Comparison of ENCODE assay signal across 8 cellular contexts in genomic region chr10:13348216-13349017, GRCh38. TPM values are rescaled to one million over a fixed set of nuclear protein-coding genes. Genes with fewer than 3 reads are reported as not detected.
DNase-seq lines count a peak whose midpoint lies in the region; ATAC-seq and TF ChIP-seq lines count a peak whose summit lies in the region.

Gene SEPHS1 (minus strand): TSS chr10:13348293. CDS start chr10:13344950, 3,343 bp downstream.

- peak within 1 kb of the TSS; percentile 91 for H3K4me3 Mint-ChIP-seq in activated CD4-positive, alpha-beta memory T cell treated with anti-CD3 and anti-CD28 coated beads, Interleukin-2, amount 10 ng/mL, durations not matched to agents 7 days and 5 days

- peaks cover 4% of the 10 kb centered on the region for H3K36me3 ChIP-seq in ectodermal cell (ENCODE audit: control insufficient read depth, insufficient read depth, low read length)
- H3K36me3 ChIP-seq in lower lobe of right lung: no peaks in the 10 kb centered on the region

- H3K9me3 Mint-ChIP-seq in activated CD4-positive, alpha-beta memory T cell treated with anti-CD3 and anti-CD28 coated beads, Interleukin-2, amount 10 ng/mL, durations not matched to agents 7 days and 5 days: no peaks in the 10 kb centered on the region

- H3K4me1 Mint-ChIP-seq in activated CD4-positive, alpha-beta memory T cell treated with anti-CD3 and anti-CD28 coated beads, Interleukin-2, amount 10 ng/mL, durations not matched to agents 7 days and 5 days: peaks cover 64% of the 10 kb centered on the region

- H3K4me1 ChIP-seq in ectodermal cell (ENCODE audit: control insufficient read depth, insufficient read depth, low read length) (peaks cover 36% of the 10 kb centered on the region), lower lobe of right lung (peaks cover 33% of the 10 kb centered on the region)

- intact Hi-C loops in lower lobe of right lung (cut with DNase I): no loop called here

- H3K9me3 ChIP-seq in ectodermal cell (ENCODE audit: control insufficient read depth, low read length) (no peaks in the 10 kb centered on the region), lower lobe of right lung (no peaks in the 10 kb centered on the region)

- peak within 1 kb of the TSS; percentile 95 for H3K27ac Mint-ChIP-seq in activated CD4-positive, alpha-beta memory T cell treated with anti-CD3 and anti-CD28 coated beads, Interleukin-2, amount 10 ng/mL, durations not matched to agents 7 days and 5 days

- peak; percentile 69 for ATAC-seq in GM18868 (IDR thresholded peaks at IDR 0.05; ENCODE audit: unreplicated experiment)
- peak; percentile 40 for ATAC-seq in HG03103 (IDR thresholded peaks at IDR 0.05; ENCODE audit: low read depth, unreplicated experiment)
- ATAC-seq in lower lobe of right lung: peak; percentile 83 to 87

- H3K27me3 Mint-ChIP-seq in activated CD4-positive, alpha-beta memory T cell treated with anti-CD3 and anti-CD28 coated beads, Interleukin-2, amount 10 ng/mL, durations not matched to agents 7 days and 5 days: peaks cover 10% of the 10 kb centered on the region

- DNase-seq in AG09319 (ENCODE audit: extremely low read depth, low read depth) (peak; percentile 50), NCI-H69 (lab: John Stamatoyannopoulos, UW) (peak; percentile 86), lower lobe of right lung (peak; percentile 81)
- DNase-seq in activated CD4-positive, alpha-beta memory T cell treated with anti-CD3 and anti-CD28 coated beads, Interleukin-2, amount 10 ng/mL, durations not matched to agents 7 days and 5 days: peak; percentile 86
- peak; percentile 65 to 84 (median 74) for DNase-seq in stimulated activated CD4-positive, alpha-beta T cell treated with anti-CD3 and anti-CD28 coated beads, TNF-alpha, amount 100 ng/mL, for 24 hours (ENCODE audit: low read depth in 3 of 3)

- H3K36me3 Mint-ChIP-seq in activated CD4-positive, alpha-beta memory T cell treated with anti-CD3 and anti-CD28 coated beads, Interleukin-2, amount 10 ng/mL, durations not matched to agents 7 days and 5 days (ENCODE audit: low read depth): peaks cover 22% of the 10 kb centered on the region

- H3K27ac ChIP-seq in ectodermal cell (ENCODE audit: insufficient read depth, low read depth, low read length, poor library complexity, severe bottlenecking) (peak within 1 kb of the TSS; percentile 97), lower lobe of right lung (peak within 1 kb of the TSS; percentile 92)

- H3K27me3 ChIP-seq in ectodermal cell (ENCODE audit: control insufficient read depth, insufficient read depth, low read length, poor library complexity, severe bottlenecking): peaks cover 43% of the 10 kb centered on the region
- H3K27me3 ChIP-seq in lower lobe of right lung (ENCODE audit: low read depth): peaks cover 20% of the 10 kb centered on the region

- TF ChIP-seq CTCF in AG09319 (IDR thresholded peaks at IDR 0.05; ENCODE audit: low read depth, low read length) (no peak), lower lobe of right lung (IDR thresholded peaks at IDR 0.05) (no peak)

- CTCF ChIA-PET in activated CD4-positive, alpha-beta memory T cell treated with anti-CD3 and anti-CD28 coated beads, Interleukin-2, amount 10 ng/mL, durations not matched to agents 7 days and 5 days (lab: Charles Lee): interaction anchor here (0.8 kb wide), 1 partner anchor 24 kb away, joined by 3 read pairs; no protein-coding TSS in a partner anchor

- POLR2A ChIA-PET in activated CD4-positive, alpha-beta memory T cell treated with anti-CD3 and anti-CD28 coated beads, Interleukin-2, amount 10 ng/mL, durations not matched to agents 7 days and 5 days (lab: Charles Lee): interaction anchor here (0.8 to 5.6 kb wide), 9 partner anchors 9 to 837 kb away, joined by 3 to 45 read pairs (median 5); partner anchors contain the start of genes OPTN and PHYH

- WGBS in ectodermal cell, 2 experiments: 0% methylated on average over 65 of the region's 65 CpGs

- H3K4me3 ChIP-seq in ectodermal cell (ENCODE audit: insufficient read depth, low read depth, low read length) (peak within 1 kb of the TSS; percentile 76), lower lobe of right lung (peak within 1 kb of the TSS; percentile 97)

RNA-seq across cellular contexts. Expression of gene SEPHS1, which starts in this region (rescaled TPM):
- 10 to 100 TPM; 50.9 to 53.6 TPM for total RNA-seq in activated CD4-positive, alpha-beta memory T cell treated with anti-CD3 and anti-CD28 coated beads, Interleukin-2, amount 10 ng/mL, durations not matched to agents 7 days and 5 days
- 99.8 TPM for polyA plus RNA-seq in ectodermal cell (2013, experiment 1 of 4)
- 96.8 TPM for polyA plus RNA-seq in ectodermal cell (2013, experiment 2 of 4)
- polyA plus RNA-seq in ectodermal cell (2013, experiment 3 of 4): 85.6 TPM
- polyA plus RNA-seq in ectodermal cell (2013, experiment 4 of 4): 96.3 TPM
- 35.9 TPM for total RNA-seq in lower lobe of right lung

Comparison
In these comparisons a context has a peak if more than half of its experiments do, and no peak if none do; other contexts are left out.
1. Peak in every context shown above with its lines: DNase-seq, ATAC-seq, H3K4me3 ChIP-seq and H3K27ac ChIP-seq.